ENCODE assay signal across 8 cellular contexts in the genomic region with DNA sequence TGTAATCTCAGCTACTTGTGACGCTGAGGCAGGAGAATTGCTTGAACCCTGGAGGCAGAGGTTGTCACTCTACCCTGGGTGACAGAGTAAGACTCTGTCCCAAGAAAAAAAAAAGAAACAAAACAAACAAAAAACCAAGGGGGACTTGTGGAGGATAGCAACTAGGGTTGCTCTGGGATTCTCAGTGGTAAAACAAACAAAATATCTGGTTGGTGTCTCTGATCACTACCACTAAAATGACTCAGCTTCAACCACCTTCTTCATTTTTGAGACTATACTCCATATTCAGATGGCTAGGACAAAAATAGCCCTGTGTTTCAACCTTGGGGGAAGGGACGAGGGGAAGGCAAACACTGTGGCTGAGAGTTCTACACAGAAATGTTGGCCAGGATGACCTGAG.
A peak's percentile ranks its signal among the peaks of the same experiment; 100 is the strongest.
DNase-seq lines count a peak whose midpoint lies in the region; ATAC-seq, FAIRE-seq and TF ChIP-seq lines count a peak whose summit lies in the region.

No MANE protein-coding gene starts in this region.

- DNase-seq in AG20443 (ENCODE audit: low spot score) (peak; percentile 37), GM19239 (ENCODE audit: insufficient read length, low spot score) (peak; percentile 28), SIG-M5 (lab: John Stamatoyannopoulos, UW) (peak; percentile 26), UCSD-AML1 (lab: John Stamatoyannopoulos, UW; ENCODE audit: unreplicated experiment) (no peak), spleen (no peak)
- DNase-seq in activated T-cell treated with anti-CD3 and anti-CD28 coated beads, Interleukin-2, amount 50 U/mL, for 48 hours: no peak
- DNase-seq in stimulated activated CD4-positive, alpha-beta T cell treated with anti-CD3 and anti-CD28 coated beads, Interleukin-1b, Interleukin-23, amount 100 ng/mL, for 48 hours: no peak

- peak; percentile 84 for ATAC-seq in HG03025 (IDR thresholded peaks at IDR 0.05; ENCODE audit: low FRiP score, unreplicated experiment)

- H3K27ac ChIP-seq in spleen: no peak overlapping the region

- no peak for TF ChIP-seq POLR2A in spleen (IDR thresholded peaks at IDR 0.05)

- intact Hi-C loops in spleen (cut with DNase I; ENCODE audit: low total_unique reads): no loop called here

- peak; percentile 74 for FAIRE-seq in GM19239 (lab: Jason Lieb, UNC)

- H3K27me3 ChIP-seq in spleen (replicated peaks in 1 of 7): no peaks in the 10 kb centered on the region

- TF ChIP-seq CTCF in spleen (IDR thresholded peaks at IDR 0.05 in 8 of 11, conservative IDR thresholded peaks at IDR 0.05 in 3 of 11): no peak

- 44 to 70% (median 64%) methylated on average over 2 of the region's 2 CpGs for WGBS in spleen, 5 donors

- H3K4me1 ChIP-seq in spleen: no peaks in the 10 kb centered on the region

- no peaks in the 10 kb centered on the region for H3K9me3 ChIP-seq in spleen

- H3K4me3 ChIP-seq in spleen: no peak overlapping the region

- H3K36me3 ChIP-seq in spleen: no peaks in the 10 kb centered on the region

Comparison
In these comparisons a context has a peak if more than half of its experiments do, and no peak if none do; other contexts are left out.
1. DNase-seq: peak in AG20443 (single experiment), GM19239 (single experiment) and SIG-M5 (single experiment); none in UCSD-AML1 (single experiment), spleen (single experiment), activated T-cell treated with anti-CD3 and anti-CD28 coated beads, Interleukin-2, amount 50 U/mL, for 48 hours (0 of 2) and stimulated activated CD4-positive, alpha-beta T cell treated with anti-CD3 and anti-CD28 coated beads, Interleukin-1b, Interleukin-23, amount 100 ng/mL, for 48 hours (single experiment).